30 cellular contexts compared by ENCODE assay signal in genomic region chr3:194287392-194287791, GRCh38.
A peak's percentile ranks its signal among the peaks of the same experiment; 100 is the strongest.
DNase-seq lines count a peak whose midpoint lies in the region; ATAC-seq and TF ChIP-seq lines count a peak whose summit lies in the region.
"Had no signal": no experiment of that assay in that cellular context is flagged by ENCODE, and none has a peak within 500 bp of the region (broad histone marks: within the 10 kb centered on the region; RNA-seq: fewer than 3 reads in every experiment).

No MANE protein-coding gene starts in this region.

- ATAC-seq in SK-N-SH treated with all-trans-retinoic acid at 6 μM for 48 hours (no peak), RWPE2 (ENCODE audit: low read depth) (no peak), left lobe of liver (no peak)
- ATAC-seq: activated CD8-positive, alpha-beta memory T cell treated with anti-CD3 and anti-CD28 coated beads, Interleukin-2, amount 10 ng/mL, durations not matched to agents 7 days and 5 days; activated T-helper 17 cell treated with anti-CD3 and anti-CD28 coated beads, Interleukin-2, amount 50 U/mL, for 72 hours; foreskin keratinocyte had no signal

- H4K20me1 ChIP-seq in SK-N-SH (ENCODE audit: insufficient read depth): no peaks in the 10 kb centered on the region

- no peak overlapping the region for H3K4me3 Mint-ChIP-seq in type B pancreatic cell
- H3K4me3 Mint-ChIP-seq: activated CD8-positive, alpha-beta memory T cell treated with anti-CD3 and anti-CD28 coated beads, Interleukin-2, amount 10 ng/mL, durations not matched to agents 7 days and 5 days; activated naive CD8-positive, alpha-beta T cell; activated T-helper 17 cell treated with anti-CD3 and anti-CD28 coated beads, Interleukin-2, amount 50 U/mL, for 72 hours; stimulated activated naive CD8-positive, alpha-beta T cell treated with anti-CD3 and anti-CD28 coated beads, Interleukin-15, Interleukin-2, amounts not matched to agents 100 ng/mL and 50 ng/mL, for 24 hours had no signal

- no peaks in the 10 kb centered on the region for H3K36me3 ChIP-seq in SK-N-SH (replicated peaks in 1 of 2; ENCODE audit: control insufficient read depth in 1 of 2, insufficient read depth in 2 of 2, low read length in 1 of 2)
- H3K36me3 ChIP-seq in RWPE2 (ENCODE audit: low read depth): no peaks in the 10 kb centered on the region
- no peaks in the 10 kb centered on the region for H3K36me3 ChIP-seq in iPS-20b (ENCODE audit: insufficient read depth, low read depth, low read length)
- H3K36me3 ChIP-seq in transverse colon: no peaks in the 10 kb centered on the region
- H3K36me3 ChIP-seq: ascending aorta, right atrium auricular region had no signal

- 84% methylated on average over 3 of the region's 3 CpGs for WGBS in SK-N-SH (ENCODE audit: low lambda C conversion rate)
- WGBS in transverse colon (ENCODE audit: low coverage in 1 of 2), 2 donors: 81 to 93% methylated on average over 2 to 3 of the region's 3 CpGs

- no peak overlapping the region for H3K4me3 ChIP-seq in SK-N-SH (ENCODE audit: low read depth in 2 of 2, low read length in 1 of 2)
- H3K4me3 ChIP-seq in RWPE2 (ENCODE audit: severe bottlenecking): no peak overlapping the region
- H3K4me3 ChIP-seq in iPS-20b (ENCODE audit: low read length): peak overlapping the region; percentile 3; the same call in 1 of the 2 replicates
- no peak overlapping the region for H3K4me3 ChIP-seq in transverse colon
- H3K4me3 ChIP-seq: A549, ascending aorta, lung, right atrium auricular region had no signal

- intact Hi-C loops in transverse colon (cut with DNase I; ENCODE audit: low total_unique reads): no loop called here

- no peak overlapping the region for H2AFZ ChIP-seq in SK-N-SH (ENCODE audit: low read depth)

- POLR2A ChIA-PET in SK-N-SH (lab: Yijun Ruan, JAX): interaction anchor here (1.1 kb wide), 1 partner anchor 10 kb away, joined by 3 read pairs; no protein-coding TSS in a partner anchor

- peaks cover 19% of the 10 kb centered on the region for H3K4me1 Mint-ChIP-seq in type B pancreatic cell (ENCODE audit: unreplicated experiment)
- H3K4me1 Mint-ChIP-seq: activated CD8-positive, alpha-beta memory T cell treated with anti-CD3 and anti-CD28 coated beads, Interleukin-2, amount 10 ng/mL, durations not matched to agents 7 days and 5 days; activated T-helper 17 cell treated with anti-CD3 and anti-CD28 coated beads, Interleukin-2, amount 50 U/mL, for 72 hours had no signal

- peaks cover 8% of the 10 kb centered on the region; the same call in 1 of the 2 replicates for H3K27me3 ChIP-seq in SK-N-SH (ENCODE audit: insufficient read depth)
- no peaks in the 10 kb centered on the region for H3K27me3 ChIP-seq in RWPE2 (ENCODE audit: insufficient read depth, poor library complexity, severe bottlenecking)
- peaks cover 19% of the 10 kb centered on the region; the same call in 1 of the 2 replicates for H3K27me3 ChIP-seq in iPS-20b (ENCODE audit: insufficient read depth, low read length)
- H3K27me3 ChIP-seq in transverse colon: no peaks in the 10 kb centered on the region
- H3K27me3 ChIP-seq: ascending aorta, right atrium auricular region had no signal

- H3K36me3 Mint-ChIP-seq in type B pancreatic cell: peaks cover 7% of the 10 kb centered on the region

- no peak for TF ChIP-seq EP300 in SK-N-SH (IDR thresholded peaks at IDR 0.05; ENCODE audit: borderline replicate concordance in 1 of 2, low read depth in 1 of 2, low read length in 1 of 2)
- TF ChIP-seq EP300 in transverse colon (IDR thresholded peaks at IDR 0.05; ENCODE audit: low read depth): no peak

- H3K4me2 ChIP-seq in SK-N-SH: no peak overlapping the region
- H3K4me2 ChIP-seq: A549 had no signal

- H3K9me3 ChIP-seq in SK-N-SH: no peaks in the 10 kb centered on the region
- no peaks in the 10 kb centered on the region for H3K9me3 ChIP-seq in RWPE2 (ENCODE audit: severe bottlenecking)
- H3K9me3 ChIP-seq in iPS-20b (ENCODE audit: insufficient read depth, low read depth, low read length): 0 out of 2 replicates have a peak, but pooled peaks cover 2% of the 10 kb centered on the region
- H3K9me3 ChIP-seq in transverse colon: no peaks in the 10 kb centered on the region
- H3K9me3 ChIP-seq: A549, ascending aorta had no signal

- peak; percentile 46 for TF ChIP-seq RAD21 in SK-N-SH (IDR thresholded peaks at IDR 0.05; ENCODE audit: low read length)

- peaks cover 5% of the 10 kb centered on the region for H3K9me3 Mint-ChIP-seq in type B pancreatic cell
- H3K9me3 Mint-ChIP-seq: stimulated activated naive CD8-positive, alpha-beta T cell treated with anti-CD3 and anti-CD28 coated beads, Interleukin-15, Interleukin-2, amounts not matched to agents 100 ng/mL and 50 ng/mL, for 24 hours had no signal

- DNase-seq in SK-N-SH (no peak), RWPE2 (ENCODE audit: low spot score) (no peak), type B pancreatic cell (ENCODE audit: extremely low spot score, unreplicated experiment) (no peak), left lobe of liver (ENCODE audit: low spot score) (no peak), T1000 (lab: John Stamatoyannopoulos, UW) (no peak), transverse colon (no peak)
- DNase-seq: activated CD4-positive, alpha-beta T cell treated with anti-CD3 and anti-CD28 coated beads for 48 hours; activated CD8-positive, alpha-beta memory T cell treated with anti-CD3 and anti-CD28 coated beads, Interleukin-2, amount 10 ng/mL, durations not matched to agents 7 days and 5 days; EL; foreskin keratinocyte; hippocampal formation; kidney; NCI-H2171; NCI-H748 treated with DMSO at 0.1 percent for 48 hours; occipital lobe; OCI-M1; SHP77 treated with DMSO at 0.1 percent for 48 hours; stimulated activated CD4-positive, alpha-beta T cell treated with anti-CD3 and anti-CD28 coated beads, Interleukin-12 subunit alpha, Interleukin-12 subunit beta, amount 100 ng/mL, for 4 hours; stimulated activated CD4-positive, alpha-beta T cell treated with anti-CD3 and anti-CD28 coated beads, Interleukin-4, amount 100 ng/mL, for 4 hours; T-helper 1 cell; trophoblast cell had no signal

- peak; percentile 24 for TF ChIP-seq CTCF in SK-N-SH (IDR thresholded peaks at IDR 0.05)
- TF ChIP-seq CTCF in RWPE2 (IDR thresholded peaks at IDR 0.05; ENCODE audit: poor library complexity, severe bottlenecking): peak; percentile 14
- TF ChIP-seq CTCF in type B pancreatic cell (conservative IDR thresholded peaks at IDR 0.05): peak; percentile 27
- TF ChIP-seq CTCF in transverse colon (IDR thresholded peaks at IDR 0.05): no peak

- peaks cover 5% of the 10 kb centered on the region for H3K27me3 Mint-ChIP-seq in type B pancreatic cell

- CTCF ChIA-PET in SK-N-SH (lab: Yijun Ruan, JAX): interaction anchor here (0.8 to 3.8 kb wide), 10 partner anchors 7 to 507 kb away, joined by 3 to 20 read pairs (median 4); no protein-coding TSS in a partner anchor

- H3K9ac ChIP-seq in SK-N-SH: no peak overlapping the region
- peak overlapping the region; percentile 50; the same call in 1 of the 2 replicates for H3K9ac ChIP-seq in iPS-20b (ENCODE audit: low read depth, low read length)

- in situ Hi-C loops in transverse colon (cut with MboI; ENCODE audit: low pct_ligation_motif_present in 1 of 4, low pct_unique_long_range_greater_than_20kb in 1 of 4, low sequenced_read_pairs in 3 of 4): no loop called here

- TF ChIP-seq POLR2A in transverse colon (IDR thresholded peaks at IDR 0.05): no peak

- H3K9me2 ChIP-seq in SK-N-SH: no peaks in the 10 kb centered on the region

- H3K79me2 ChIP-seq in SK-N-SH (ENCODE audit: insufficient read depth): no peaks in the 10 kb centered on the region

- H3K27ac ChIP-seq in SK-N-SH (ENCODE audit: low read depth in 2 of 2, low read length in 1 of 2) (no peak overlapping the region), RWPE2 (ENCODE audit: poor library complexity, severe bottlenecking) (no peak overlapping the region), iPS-20b (ENCODE audit: low read length) (no peak overlapping the region), transverse colon (no peak overlapping the region)
- H3K27ac ChIP-seq: A549, ascending aorta, foreskin keratinocyte, right atrium auricular region had no signal

- no peak overlapping the region for H3K27ac Mint-ChIP-seq in type B pancreatic cell
- H3K27ac Mint-ChIP-seq: activated CD8-positive, alpha-beta memory T cell treated with anti-CD3 and anti-CD28 coated beads, Interleukin-2, amount 10 ng/mL, durations not matched to agents 7 days and 5 days; activated naive CD8-positive, alpha-beta T cell; activated T-helper 17 cell treated with anti-CD3 and anti-CD28 coated beads, Interleukin-2, amount 50 U/mL, for 72 hours; stimulated activated naive CD8-positive, alpha-beta T cell treated with anti-CD3 and anti-CD28 coated beads, Interleukin-15, Interleukin-2, amounts not matched to agents 100 ng/mL and 50 ng/mL, for 24 hours had no signal

- no peaks in the 10 kb centered on the region for H3F3A ChIP-seq in SK-N-SH (replicated peaks; ENCODE audit: insufficient read depth)

- H3K4me1 ChIP-seq in SK-N-SH (ENCODE audit: control insufficient read depth in 1 of 2, insufficient read depth in 2 of 2, low read depth in 1 of 2, low read length in 1 of 2): peaks cover 0 to 21% of the 10 kb centered on the region in 2 experiments; a peak in 1 of 4 replicates
- no peaks in the 10 kb centered on the region for H3K4me1 ChIP-seq in RWPE2 (ENCODE audit: insufficient read depth, poor library complexity, severe bottlenecking)
- H3K4me1 ChIP-seq in iPS-20b (ENCODE audit: insufficient read depth, low read length): peaks cover 22% of the 10 kb centered on the region
- no peaks in the 10 kb centered on the region for H3K4me1 ChIP-seq in transverse colon
- H3K4me1 ChIP-seq: A549, ascending aorta, foreskin keratinocyte had no signal

TF ChIP-seq in SK-N-SH, 30 proteins besides CTCF, POLR2A, EP300 and RAD21:
- TF ChIP-seq CHD2 (IDR thresholded peaks at IDR 0.05; ENCODE audit: low read length, partially characterized antibody) (no peak), SMC3 (IDR thresholded peaks at IDR 0.05; ENCODE audit: low read depth, low read length) (peak; percentile 37; the same call in 1 of the 2 replicates)
TF ChIP-seq in SK-N-SH: peak in this region for 1.

TF ChIP-seq in SK-N-SH treated with all-trans-retinoic acid at 6 μM for 48 hours, 23 proteins besides CTCF, POLR2A, EP300 and RAD21 (continues in another document):
- no peak for TF ChIP-seq ZNF565 (CRISPR knock-in tag; conservative IDR thresholded peaks at IDR 0.05; ENCODE audit: low read depth)
- TF ChIP-seq, protein P1, sequence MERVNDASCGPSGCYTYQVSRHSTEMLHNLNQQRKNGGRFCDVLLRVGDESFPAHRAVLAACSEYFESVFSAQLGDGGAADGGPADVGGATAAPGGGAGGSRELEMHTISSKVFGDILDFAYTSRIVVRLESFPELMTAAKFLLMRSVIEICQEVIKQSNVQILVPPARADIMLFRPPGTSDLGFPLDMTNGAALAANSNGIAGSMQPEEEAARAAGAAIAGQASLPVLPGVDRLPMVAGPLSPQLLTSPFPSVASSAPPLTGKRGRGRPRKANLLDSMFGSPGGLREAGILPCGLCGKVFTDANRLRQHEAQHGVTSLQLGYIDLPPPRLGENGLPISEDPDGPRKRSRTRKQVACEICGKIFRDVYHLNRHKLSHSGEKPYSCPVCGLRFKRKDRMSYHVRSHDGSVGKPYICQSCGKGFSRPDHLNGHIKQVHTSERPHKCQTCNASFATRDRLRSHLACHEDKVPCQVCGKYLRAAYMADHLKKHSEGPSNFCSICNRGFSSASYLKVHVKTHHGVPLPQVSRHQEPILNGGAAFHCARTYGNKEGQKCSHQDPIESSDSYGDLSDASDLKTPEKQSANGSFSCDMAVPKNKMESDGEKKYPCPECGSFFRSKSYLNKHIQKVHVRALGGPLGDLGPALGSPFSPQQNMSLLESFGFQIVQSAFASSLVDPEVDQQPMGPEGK (CRISPR knock-in tag; IDR thresholded peaks at IDR 0.05; ENCODE audit: borderline replicate concordance): no peak

Comparison
In these comparisons a context has a peak if more than half of its experiments do, and no peak if none do; other contexts are left out.
1. CTCF ChIP-seq: peak in SK-N-SH (single experiment), RWPE2 (single experiment) and type B pancreatic cell (single experiment); none in transverse colon (0 of 5).